ENCODE assay signal across 2 cellular contexts in genomic region chr11:9973921-9974320, GRCh38.
TF ChIP-seq lines count a peak whose summit lies in the region.

No MANE protein-coding gene starts in this region.

TF ChIP-seq in HCT116, 20 proteins besides CTCF, POLR2A, EP300 and RAD21:
- TF ChIP-seq YY1 (IDR thresholded peaks at IDR 0.05; ENCODE audit: extremely low read depth, insufficient replicate concordance, low read depth, low read length) (no peak), FOSL1 (IDR thresholded peaks at IDR 0.05; ENCODE audit: low read depth) (0 out of 2 replicates have a peak, but pooled peaks have one; percentile 14)

TF ChIP-seq in SK-N-SH, 30 proteins besides CTCF, POLR2A, EP300 and RAD21:
- TF ChIP-seq PBX3 (IDR thresholded peaks at IDR 0.05) (peak; percentile 30; the same call in 1 of the 2 replicates), FOSL2 (IDR thresholded peaks at IDR 0.05; ENCODE audit: borderline replicate concordance, low read depth) (0 out of 2 replicates have a peak, but pooled peaks have one; percentile 13), TAF1 (IDR thresholded peaks at IDR 0.05; ENCODE audit: borderline replicate concordance, low read depth, low read length) (no peak)
